Comparison of ENCODE assay signal across 1 cellular context in the genomic region with DNA sequence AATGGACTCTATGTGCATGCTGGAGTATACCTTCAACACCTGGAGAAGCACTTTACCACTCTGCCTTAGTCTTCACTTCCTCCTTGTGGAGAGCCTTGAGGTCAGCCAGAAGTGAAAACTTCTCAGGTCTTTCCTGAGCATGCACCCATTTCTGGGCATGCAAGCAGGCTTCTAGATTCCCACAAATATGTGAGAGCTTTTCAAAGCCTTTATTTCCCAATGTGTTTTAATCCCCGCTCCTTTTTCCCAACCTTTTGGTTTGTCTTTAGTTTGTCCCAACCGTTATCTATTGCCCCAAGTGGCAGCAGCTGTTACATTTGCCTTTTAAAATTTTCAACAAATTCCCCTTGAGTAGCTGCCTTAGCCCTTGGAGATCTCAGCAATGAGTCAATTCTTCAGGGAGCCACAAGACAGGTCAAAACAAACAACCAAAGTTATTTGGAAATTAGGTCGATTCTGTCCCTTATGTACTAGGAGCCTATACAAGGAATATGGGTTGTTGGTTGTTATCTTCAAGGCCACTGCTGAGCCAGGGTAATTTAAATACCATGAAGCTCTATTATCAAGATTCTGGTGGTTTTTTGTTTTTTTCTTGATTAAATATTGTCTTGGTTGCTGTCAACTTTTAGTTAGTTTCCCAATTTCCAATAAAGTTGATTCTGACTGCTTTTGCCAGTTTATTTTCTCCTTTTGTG.
TF ChIP-seq lines count a peak whose summit lies in the region.

No MANE protein-coding gene starts in this region.

TF ChIP-seq in K562, 482 proteins besides CTCF, POLR2A, EP300 and RAD21 (continued from another document and continues in another):
- TF ChIP-seq, protein P1, sequence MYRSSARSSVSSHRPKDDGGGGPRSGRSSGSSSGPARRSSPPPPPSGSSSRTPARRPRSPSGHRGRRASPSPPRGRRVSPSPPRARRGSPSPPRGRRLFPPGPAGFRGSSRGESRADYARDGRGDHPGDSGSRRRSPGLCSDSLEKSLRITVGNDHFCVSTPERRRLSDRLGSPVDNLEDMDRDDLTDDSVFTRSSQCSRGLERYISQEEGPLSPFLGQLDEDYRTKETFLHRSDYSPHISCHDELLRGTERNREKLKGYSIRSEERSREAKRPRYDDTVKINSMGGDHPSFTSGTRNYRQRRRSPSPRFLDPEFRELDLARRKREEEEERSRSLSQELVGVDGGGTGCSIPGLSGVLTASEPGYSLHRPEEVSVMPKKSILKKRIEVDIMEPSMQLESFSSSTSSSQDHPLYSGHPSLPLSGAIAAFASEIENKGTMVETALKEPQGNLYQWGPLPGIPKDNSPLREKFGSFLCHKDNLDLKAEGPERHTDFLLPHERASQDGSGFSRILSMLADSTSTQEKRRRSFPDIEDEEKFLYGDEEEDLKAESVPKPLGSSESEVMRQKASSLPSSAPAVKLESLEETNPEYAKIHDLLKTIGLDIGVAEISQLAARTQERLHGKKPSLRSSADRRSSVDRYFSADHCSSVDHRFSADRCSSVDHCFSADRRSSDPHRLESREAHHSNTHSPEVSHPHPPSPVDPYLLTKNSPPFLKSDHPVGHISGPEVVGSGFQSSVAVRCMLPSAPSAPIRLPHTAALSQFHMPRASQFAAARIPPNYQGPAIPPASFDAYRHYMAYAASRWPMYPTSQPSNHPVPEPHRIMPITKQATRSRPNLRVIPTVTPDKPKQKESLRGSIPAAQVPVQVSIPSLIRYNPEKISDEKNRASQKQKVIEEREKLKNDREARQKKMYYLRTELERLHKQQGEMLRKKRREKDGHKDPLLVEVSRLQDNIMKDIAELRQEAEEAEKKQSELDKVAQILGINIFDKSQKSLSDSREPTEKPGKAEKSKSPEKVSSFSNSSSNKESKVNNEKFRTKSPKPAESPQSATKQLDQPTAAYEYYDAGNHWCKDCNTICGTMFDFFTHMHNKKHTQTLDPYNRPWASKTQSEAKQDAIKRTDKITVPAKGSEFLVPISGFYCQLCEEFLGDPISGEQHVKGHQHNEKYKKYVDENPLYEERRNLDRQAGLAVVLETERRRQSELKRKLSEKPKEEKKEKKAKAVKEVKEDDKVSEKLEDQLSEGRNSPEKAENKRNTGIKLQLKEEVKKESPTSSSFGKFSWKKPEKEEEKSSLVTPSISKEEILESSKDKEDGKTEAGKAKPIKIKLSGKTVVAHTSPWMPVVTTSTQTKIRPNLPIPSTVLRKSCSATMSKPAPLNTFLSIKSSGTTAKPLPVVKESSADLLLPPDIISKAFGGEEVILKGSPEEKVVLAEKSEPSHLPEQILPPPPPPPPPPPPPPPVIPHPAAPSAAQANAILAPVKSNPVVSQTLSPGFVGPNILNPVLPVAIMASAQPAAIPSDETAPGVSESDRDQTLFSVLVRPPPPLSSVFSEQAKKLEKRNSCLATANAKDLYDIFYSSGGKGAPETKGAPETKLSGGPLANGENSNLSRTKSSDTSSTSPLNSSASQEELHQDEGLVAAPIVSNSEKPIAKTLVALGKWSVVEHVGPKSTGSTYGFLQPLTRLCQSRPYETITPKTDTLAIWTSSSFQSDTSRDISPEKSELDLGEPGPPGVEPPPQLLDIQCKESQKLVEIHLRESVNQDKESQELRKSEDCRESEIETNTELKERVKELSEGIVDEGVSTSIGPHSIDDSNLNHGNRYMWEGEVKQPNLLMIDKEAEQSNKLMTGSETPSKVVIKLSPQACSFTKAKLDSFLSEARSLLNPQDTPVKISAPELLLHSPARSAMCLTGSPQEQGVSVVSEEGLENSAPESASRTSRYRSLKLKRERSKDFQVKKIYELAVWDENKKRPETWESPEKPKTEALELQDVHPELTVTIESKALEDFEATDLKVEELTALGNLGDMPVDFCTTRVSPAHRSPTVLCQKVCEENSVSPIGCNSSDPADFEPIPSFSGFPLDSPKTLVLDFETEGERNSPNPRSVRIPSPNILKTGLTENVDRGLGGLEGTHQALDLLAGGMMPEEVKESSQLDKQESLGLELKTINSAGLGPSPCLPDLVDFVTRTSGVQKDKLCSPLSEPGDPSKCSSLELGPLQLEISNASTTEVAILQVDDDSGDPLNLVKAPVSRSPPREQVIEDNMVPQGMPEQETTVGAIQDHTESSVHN (IDR thresholded peaks at IDR 0.05; ENCODE audit: borderline replicate concordance in 1 of 2, low read depth in 1 of 2) = no peak
- no peak for TF ChIP-seq RCOR1 (IDR thresholded peaks at IDR 0.05; ENCODE audit: borderline replicate concordance in 1 of 2, low read depth in 2 of 2, low read length in 2 of 2)
- TF ChIP-seq ZNF77 (CRISPR knock-in tag; IDR thresholded peaks at IDR 0.05) = no peak
- no peak for TF ChIP-seq MTA1 (IDR thresholded peaks at IDR 0.05; ENCODE audit: borderline replicate concordance)
- no peak for TF ChIP-seq NELFE (IDR thresholded peaks at IDR 0.05; ENCODE audit: insufficient read depth, insufficient read length)
- no peak for TF ChIP-seq MAFF (IDR thresholded peaks at IDR 0.05; ENCODE audit: low read length)
- TF ChIP-seq, protein P2, sequence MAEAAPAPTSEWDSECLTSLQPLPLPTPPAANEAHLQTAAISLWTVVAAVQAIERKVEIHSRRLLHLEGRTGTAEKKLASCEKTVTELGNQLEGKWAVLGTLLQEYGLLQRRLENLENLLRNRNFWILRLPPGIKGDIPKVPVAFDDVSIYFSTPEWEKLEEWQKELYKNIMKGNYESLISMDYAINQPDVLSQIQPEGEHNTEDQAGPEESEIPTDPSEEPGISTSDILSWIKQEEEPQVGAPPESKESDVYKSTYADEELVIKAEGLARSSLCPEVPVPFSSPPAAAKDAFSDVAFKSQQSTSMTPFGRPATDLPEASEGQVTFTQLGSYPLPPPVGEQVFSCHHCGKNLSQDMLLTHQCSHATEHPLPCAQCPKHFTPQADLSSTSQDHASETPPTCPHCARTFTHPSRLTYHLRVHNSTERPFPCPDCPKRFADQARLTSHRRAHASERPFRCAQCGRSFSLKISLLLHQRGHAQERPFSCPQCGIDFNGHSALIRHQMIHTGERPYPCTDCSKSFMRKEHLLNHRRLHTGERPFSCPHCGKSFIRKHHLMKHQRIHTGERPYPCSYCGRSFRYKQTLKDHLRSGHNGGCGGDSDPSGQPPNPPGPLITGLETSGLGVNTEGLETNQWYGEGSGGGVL (CRISPR knock-in tag; IDR thresholded peaks at IDR 0.05) = no peak
- TF ChIP-seq BRCA1 (IDR thresholded peaks at IDR 0.05) = no peak
- no peak for TF ChIP-seq BRCA1 (CRISPR knock-in tag; IDR thresholded peaks at IDR 0.05)
- no peak for TF ChIP-seq MYC (IDR thresholded peaks at IDR 0.05; ENCODE audit: low read depth, low read length)
- no peak for TF ChIP-seq MYC (CRISPR knock-in tag; IDR thresholded peaks at IDR 0.05; ENCODE audit: borderline replicate concordance, low read depth)
- no peak for TF ChIP-seq ZNF699 (CRISPR knock-in tag; IDR thresholded peaks at IDR 0.05; ENCODE audit: insufficient replicate concordance)
- no peak for TF ChIP-seq TEAD2 (tag; IDR thresholded peaks at IDR 0.05)
- TF ChIP-seq HNRNPUL1 (IDR thresholded peaks at IDR 0.05; ENCODE audit: low read length) = no peak
- TF ChIP-seq RBBP5 (IDR thresholded peaks at IDR 0.05; ENCODE audit: borderline replicate concordance, insufficient read depth, low read length, poor library complexity, severe bottlenecking) = no peak
- no peak for TF ChIP-seq NR2F6 (CRISPR knock-in tag; IDR thresholded peaks at IDR 0.05)
- no peak for TF ChIP-seq DACH1 (IDR thresholded peaks at IDR 0.05; ENCODE audit: partially characterized antibody)
- TF ChIP-seq MCM3 (IDR thresholded peaks at IDR 0.05) = no peak
- TF ChIP-seq ZNF146 (CRISPR knock-in tag; IDR thresholded peaks at IDR 0.05; ENCODE audit: unreplicated experiment) = no peak
- TF ChIP-seq SRSF1 (IDR thresholded peaks at IDR 0.05; ENCODE audit: low read depth, low read length) = no peak
- peak; percentile 72; the same call in 1 of the 2 replicates for TF ChIP-seq TEAD4 (IDR thresholded peaks at IDR 0.05; ENCODE audit: low read length)
- no peak for TF ChIP-seq TEAD4 (CRISPR knock-in tag; IDR thresholded peaks at IDR 0.05; ENCODE audit: borderline replicate concordance)
- no peak for TF ChIP-seq ZC3H8 (IDR thresholded peaks at IDR 0.05)
- no peak for TF ChIP-seq CAMTA2 (CRISPR knock-in tag; conservative IDR thresholded peaks at IDR 0.05)
- no peak for TF ChIP-seq ZZZ3 (IDR thresholded peaks at IDR 0.05)
- TF ChIP-seq SMARCA5 (IDR thresholded peaks at IDR 0.05) = no peak
- TF ChIP-seq, protein P3, sequence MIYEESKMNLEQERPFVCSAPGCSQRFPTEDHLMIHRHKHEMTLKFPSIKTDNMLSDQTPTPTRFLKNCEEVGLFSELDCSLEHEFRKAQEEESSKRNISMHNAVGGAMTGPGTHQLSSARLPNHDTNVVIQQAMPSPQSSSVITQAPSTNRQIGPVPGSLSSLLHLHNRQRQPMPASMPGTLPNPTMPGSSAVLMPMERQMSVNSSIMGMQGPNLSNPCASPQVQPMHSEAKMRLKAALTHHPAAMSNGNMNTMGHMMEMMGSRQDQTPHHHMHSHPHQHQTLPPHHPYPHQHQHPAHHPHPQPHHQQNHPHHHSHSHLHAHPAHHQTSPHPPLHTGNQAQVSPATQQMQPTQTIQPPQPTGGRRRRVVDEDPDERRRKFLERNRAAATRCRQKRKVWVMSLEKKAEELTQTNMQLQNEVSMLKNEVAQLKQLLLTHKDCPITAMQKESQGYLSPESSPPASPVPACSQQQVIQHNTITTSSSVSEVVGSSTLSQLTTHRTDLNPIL (CRISPR knock-in tag; IDR thresholded peaks at IDR 0.05) = no peak
- TF ChIP-seq, protein P4, sequence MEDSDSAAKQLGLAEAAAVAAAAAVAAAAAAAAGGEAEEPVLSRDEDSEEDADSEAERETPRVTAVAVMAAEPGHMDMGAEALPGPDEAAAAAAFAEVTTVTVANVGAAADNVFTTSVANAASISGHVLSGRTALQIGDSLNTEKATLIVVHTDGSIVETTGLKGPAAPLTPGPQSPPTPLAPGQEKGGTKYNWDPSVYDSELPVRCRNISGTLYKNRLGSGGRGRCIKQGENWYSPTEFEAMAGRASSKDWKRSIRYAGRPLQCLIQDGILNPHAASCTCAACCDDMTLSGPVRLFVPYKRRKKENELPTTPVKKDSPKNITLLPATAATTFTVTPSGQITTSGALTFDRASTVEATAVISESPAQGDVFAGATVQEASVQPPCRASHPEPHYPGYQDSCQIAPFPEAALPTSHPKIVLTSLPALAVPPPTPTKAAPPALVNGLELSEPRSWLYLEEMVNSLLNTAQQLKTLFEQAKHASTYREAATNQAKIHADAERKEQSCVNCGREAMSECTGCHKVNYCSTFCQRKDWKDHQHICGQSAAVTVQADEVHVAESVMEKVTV (CRISPR knock-in tag; IDR thresholded peaks at IDR 0.05) = no peak
- TF ChIP-seq, protein P5, sequence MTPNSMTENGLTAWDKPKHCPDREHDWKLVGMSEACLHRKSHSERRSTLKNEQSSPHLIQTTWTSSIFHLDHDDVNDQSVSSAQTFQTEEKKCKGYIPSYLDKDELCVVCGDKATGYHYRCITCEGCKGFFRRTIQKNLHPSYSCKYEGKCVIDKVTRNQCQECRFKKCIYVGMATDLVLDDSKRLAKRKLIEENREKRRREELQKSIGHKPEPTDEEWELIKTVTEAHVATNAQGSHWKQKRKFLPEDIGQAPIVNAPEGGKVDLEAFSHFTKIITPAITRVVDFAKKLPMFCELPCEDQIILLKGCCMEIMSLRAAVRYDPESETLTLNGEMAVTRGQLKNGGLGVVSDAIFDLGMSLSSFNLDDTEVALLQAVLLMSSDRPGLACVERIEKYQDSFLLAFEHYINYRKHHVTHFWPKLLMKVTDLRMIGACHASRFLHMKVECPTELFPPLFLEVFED (CRISPR knock-in tag; conservative IDR thresholded peaks at IDR 0.05) = no peak
- TF ChIP-seq, protein P6, sequence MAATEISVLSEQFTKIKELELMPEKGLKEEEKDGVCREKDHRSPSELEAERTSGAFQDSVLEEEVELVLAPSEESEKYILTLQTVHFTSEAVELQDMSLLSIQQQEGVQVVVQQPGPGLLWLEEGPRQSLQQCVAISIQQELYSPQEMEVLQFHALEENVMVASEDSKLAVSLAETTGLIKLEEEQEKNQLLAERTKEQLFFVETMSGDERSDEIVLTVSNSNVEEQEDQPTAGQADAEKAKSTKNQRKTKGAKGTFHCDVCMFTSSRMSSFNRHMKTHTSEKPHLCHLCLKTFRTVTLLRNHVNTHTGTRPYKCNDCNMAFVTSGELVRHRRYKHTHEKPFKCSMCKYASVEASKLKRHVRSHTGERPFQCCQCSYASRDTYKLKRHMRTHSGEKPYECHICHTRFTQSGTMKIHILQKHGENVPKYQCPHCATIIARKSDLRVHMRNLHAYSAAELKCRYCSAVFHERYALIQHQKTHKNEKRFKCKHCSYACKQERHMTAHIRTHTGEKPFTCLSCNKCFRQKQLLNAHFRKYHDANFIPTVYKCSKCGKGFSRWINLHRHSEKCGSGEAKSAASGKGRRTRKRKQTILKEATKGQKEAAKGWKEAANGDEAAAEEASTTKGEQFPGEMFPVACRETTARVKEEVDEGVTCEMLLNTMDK (IDR thresholded peaks at IDR 0.05; ENCODE audit: borderline replicate concordance, insufficient read depth, low read depth, low read length, poor library complexity, severe bottlenecking) = no peak
- TF ChIP-seq TARDBP (IDR thresholded peaks at IDR 0.05) = no peak
- TF ChIP-seq HNRNPLL (IDR thresholded peaks at IDR 0.05; ENCODE audit: low read depth, low read length, poor library complexity, severe bottlenecking) = no peak
- TF ChIP-seq BHLHE40 (IDR thresholded peaks at IDR 0.05; ENCODE audit: low read length) = no peak
- no peak for TF ChIP-seq LARP7 (IDR thresholded peaks at IDR 0.05)
- TF ChIP-seq TRIM24 (IDR thresholded peaks at IDR 0.05) = no peak
- no peak for TF ChIP-seq ZC3H4 (CRISPR knock-in tag; IDR thresholded peaks at IDR 0.05; ENCODE audit: borderline replicate concordance)
- TF ChIP-seq TCFL5 (CRISPR knock-in tag; conservative IDR thresholded peaks at IDR 0.05) = no peak
- TF ChIP-seq SNIP1 (IDR thresholded peaks at IDR 0.05; ENCODE audit: low read depth) = no peak
- no peak for TF ChIP-seq MEF2A (IDR thresholded peaks at IDR 0.05; ENCODE audit: control insufficient read depth, low read depth, low read length)
- TF ChIP-seq, protein P7, sequence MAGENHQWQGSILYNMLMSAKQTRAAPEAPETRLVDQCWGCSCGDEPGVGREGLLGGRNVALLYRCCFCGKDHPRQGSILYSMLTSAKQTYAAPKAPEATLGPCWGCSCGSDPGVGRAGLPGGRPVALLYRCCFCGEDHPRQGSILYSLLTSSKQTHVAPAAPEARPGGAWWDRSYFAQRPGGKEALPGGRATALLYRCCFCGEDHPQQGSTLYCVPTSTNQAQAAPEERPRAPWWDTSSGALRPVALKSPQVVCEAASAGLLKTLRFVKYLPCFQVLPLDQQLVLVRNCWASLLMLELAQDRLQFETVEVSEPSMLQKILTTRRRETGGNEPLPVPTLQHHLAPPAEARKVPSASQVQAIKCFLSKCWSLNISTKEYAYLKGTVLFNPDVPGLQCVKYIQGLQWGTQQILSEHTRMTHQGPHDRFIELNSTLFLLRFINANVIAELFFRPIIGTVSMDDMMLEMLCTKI (IDR thresholded peaks at IDR 0.05; ENCODE audit: partially characterized antibody) = no peak
- TF ChIP-seq CBX2 (IDR thresholded peaks at IDR 0.05; ENCODE audit: insufficient read depth, low read length, poor library complexity, severe bottlenecking) = no peak
- TF ChIP-seq PHB (CRISPR knock-in tag; IDR thresholded peaks at IDR 0.05) = no peak
- TF ChIP-seq NFIC (IDR thresholded peaks at IDR 0.05) = no peak
- TF ChIP-seq SMARCC2 (IDR thresholded peaks at IDR 0.05; ENCODE audit: low read depth) = peak; percentile 37; the same call in 1 of the 2 replicates
- TF ChIP-seq ZNF175 (CRISPR knock-in tag; IDR thresholded peaks at IDR 0.05; ENCODE audit: low read depth) = no peak
- TF ChIP-seq CREBBP (IDR thresholded peaks at IDR 0.05; ENCODE audit: low read depth, low read length) = no peak
- TF ChIP-seq TRIM28 (IDR thresholded peaks at IDR 0.05) = no peak
- TF ChIP-seq ARID2 (IDR thresholded peaks at IDR 0.05) = no peak
- no peak for TF ChIP-seq SREBF1 (IDR thresholded peaks at IDR 0.05; ENCODE audit: borderline replicate concordance, low read depth, low read length)
- TF ChIP-seq GABPB2 (CRISPR knock-in tag; conservative IDR thresholded peaks at IDR 0.05) = no peak
